Comparison of ENCODE assay signal across 9 cellular contexts in the genomic region with DNA sequence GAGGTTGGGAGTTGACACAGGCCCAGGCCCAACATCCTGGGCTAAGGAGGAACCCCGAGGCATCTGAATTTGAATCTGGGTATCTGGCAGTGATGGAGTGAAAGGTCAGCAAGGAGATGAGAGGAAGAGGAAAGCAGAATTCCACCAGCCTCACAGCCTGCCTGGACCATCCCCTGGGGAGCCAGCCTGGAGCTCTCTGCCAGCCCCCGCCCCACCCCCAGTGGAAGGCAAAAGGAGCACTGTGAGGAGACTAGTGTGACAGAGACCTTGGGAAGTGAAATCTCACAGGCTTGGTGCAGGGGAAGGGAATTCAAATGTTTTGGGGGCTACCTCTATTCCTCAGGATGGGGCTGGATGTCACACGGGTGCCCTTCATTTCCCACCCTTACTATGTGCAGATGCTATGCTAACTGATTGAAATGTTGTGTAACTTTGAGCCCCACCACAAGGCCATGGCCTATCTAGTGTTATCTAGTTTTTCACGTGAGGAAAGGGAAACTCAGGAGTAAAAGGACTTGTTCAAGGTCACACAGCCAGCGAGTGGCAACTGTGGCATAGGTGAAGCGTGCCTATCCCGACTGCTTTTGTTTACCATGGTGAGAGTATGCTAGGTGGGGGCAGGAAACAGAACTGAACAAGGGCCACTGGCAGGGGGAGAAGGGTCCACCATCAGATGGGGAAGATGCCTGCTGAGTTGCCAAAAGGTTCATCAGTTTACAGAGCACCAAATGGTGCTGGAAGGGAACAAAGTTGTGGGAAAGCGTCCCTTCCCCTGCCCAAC. TPM values are rescaled to one million over a fixed set of nuclear protein-coding genes. Genes with fewer than 3 reads are reported as not detected.
DNase-seq lines count a peak whose midpoint lies in the region; ATAC-seq and TF ChIP-seq lines count a peak whose summit lies in the region.
"Had no signal": no experiment of that assay in that cellular context is flagged by ENCODE, and none has a peak within 500 bp of the region (broad histone marks: within the 10 kb centered on the region; RNA-seq: fewer than 3 reads in every experiment).

No MANE protein-coding gene starts in this region.

- peaks cover 18% of the 10 kb centered on the region for H3K27me3 Mint-ChIP-seq in activated CD8-positive, alpha-beta memory T cell treated with anti-CD3 and anti-CD28 coated beads, Interleukin-2, amount 10 ng/mL, durations not matched to agents 7 days and 5 days

- no peak overlapping the region for H3K4me3 Mint-ChIP-seq in activated CD8-positive, alpha-beta memory T cell treated with anti-CD3 and anti-CD28 coated beads, Interleukin-2, amount 10 ng/mL, durations not matched to agents 7 days and 5 days

- H3K9me3 Mint-ChIP-seq in activated CD8-positive, alpha-beta memory T cell treated with anti-CD3 and anti-CD28 coated beads, Interleukin-2, amount 10 ng/mL, durations not matched to agents 7 days and 5 days (ENCODE audit: low read depth): no peaks in the 10 kb centered on the region

- CTCF ChIA-PET in activated CD8-positive, alpha-beta memory T cell treated with anti-CD3 and anti-CD28 coated beads, Interleukin-2, amount 10 ng/mL, durations not matched to agents 7 days and 5 days (lab: Charles Lee): interaction anchor here (1.2 kb wide), 1 partner anchor 13 kb away, joined by 4 read pairs; no protein-coding TSS in a partner anchor

- H3K4me3 ChIP-seq in ascending aorta (peak overlapping the region; percentile 52 to 64), lower lobe of right lung (peak overlapping the region; percentile 51), stomach (peak overlapping the region in 1 of 4 donors; percentile 49)

- TF ChIP-seq POLR2A in stomach (IDR thresholded peaks at IDR 0.05): no peak

- H3K27ac Mint-ChIP-seq in activated CD8-positive, alpha-beta memory T cell treated with anti-CD3 and anti-CD28 coated beads, Interleukin-2, amount 10 ng/mL, durations not matched to agents 7 days and 5 days: no peak overlapping the region

- peak; percentile 12 for DNase-seq in HT-29 (ENCODE audit: low spot score)
- DNase-seq in ascending aorta (ENCODE audit: low spot score in 2 of 2): no peak
- no peak for DNase-seq in lower lobe of right lung
- no peak for DNase-seq in stomach
- DNase-seq in SKM-1 (lab: John Stamatoyannopoulos, UW; ENCODE audit: unreplicated experiment): no peak
- no peak for DNase-seq in GM03348 (ENCODE audit: low spot score)
- no peak for DNase-seq in dedifferentiated amniotic fluid mesenchymal stem cell (ENCODE audit: extremely low spot score)
- DNase-seq in activated CD8-positive, alpha-beta memory T cell treated with anti-CD3 and anti-CD28 coated beads, Interleukin-2, amount 10 ng/mL, durations not matched to agents 7 days and 5 days: no peak
- DNase-seq: NK-92 treated with Interleukin-12 subunit alpha and Interleukin-12 subunit beta, amount 100 ng/mL, for 24 hours had no signal

- no peaks in the 10 kb centered on the region for H3K36me3 Mint-ChIP-seq in activated CD8-positive, alpha-beta memory T cell treated with anti-CD3 and anti-CD28 coated beads, Interleukin-2, amount 10 ng/mL, durations not matched to agents 7 days and 5 days

- peaks cover 60 to 86% of the 10 kb centered on the region in 2 donors for H3K4me1 ChIP-seq in ascending aorta
- H3K4me1 ChIP-seq in lower lobe of right lung: peaks cover 88% of the 10 kb centered on the region
- peaks cover 89 to 97% (median 91%) of the 10 kb centered on the region in 4 donors for H3K4me1 ChIP-seq in stomach

- H3K9me3 ChIP-seq in ascending aorta (no peaks in the 10 kb centered on the region), lower lobe of right lung (no peaks in the 10 kb centered on the region), stomach (no peaks in the 10 kb centered on the region)

- no peaks in the 10 kb centered on the region for H3K27me3 ChIP-seq in ascending aorta
- no peaks in the 10 kb centered on the region for H3K27me3 ChIP-seq in lower lobe of right lung (ENCODE audit: low read depth)
- peaks cover 0 to 10% (median 0%) of the 10 kb centered on the region in 3 donors for H3K27me3 ChIP-seq in stomach

- peak overlapping the region; percentile 93 to 96 for H3K27ac ChIP-seq in ascending aorta
- peak overlapping the region; percentile 87 for H3K27ac ChIP-seq in lower lobe of right lung
- H3K27ac ChIP-seq in stomach: peak overlapping the region; percentile 85 to 97 (median 95)

- TF ChIP-seq CTCF in ascending aorta (IDR thresholded peaks at IDR 0.05): no peak
- TF ChIP-seq CTCF in lower lobe of right lung (IDR thresholded peaks at IDR 0.05): no peak
- no peak for TF ChIP-seq CTCF in stomach (IDR thresholded peaks at IDR 0.05)

- intact Hi-C loops in ascending aorta (cut with DNase I): no loop called here
- intact Hi-C loops in lower lobe of right lung (cut with DNase I): no loop called here
- intact Hi-C loops in stomach (cut with DNase I; ENCODE audit: low total_unique reads): no loop called here

- H3K36me3 ChIP-seq in ascending aorta (no peaks in the 10 kb centered on the region), lower lobe of right lung (no peaks in the 10 kb centered on the region), stomach (no peaks in the 10 kb centered on the region)

- 51 to 65% (median 57%) methylated on average over 8 of the region's 8 CpGs for WGBS in stomach, 5 donors

- TF ChIP-seq EP300 in stomach (IDR thresholded peaks at IDR 0.05): no peak

- ATAC-seq in lower lobe of right lung: no peak
- no peak for ATAC-seq in activated CD8-positive, alpha-beta memory T cell treated with anti-CD3 and anti-CD28 coated beads, Interleukin-2, amount 10 ng/mL, durations not matched to agents 7 days and 5 days

- H3K4me1 Mint-ChIP-seq in activated CD8-positive, alpha-beta memory T cell treated with anti-CD3 and anti-CD28 coated beads, Interleukin-2, amount 10 ng/mL, durations not matched to agents 7 days and 5 days: peaks cover 4% of the 10 kb centered on the region

RNA-seq across cellular contexts. Expression of a gene that starts 29.8 kb away (rescaled TPM):
- total RNA-seq in HT-29 (2014; rRNA removed; shearing (Covaris generic)): 12.2 and 20.4 TPM in 2 replicates
- 205 TPM for total RNA-seq in ascending aorta
- total RNA-seq in lower lobe of right lung: 23.7 TPM
- total RNA-seq in stomach: 10 to 100 TPM; 10.8 to 95.0 (median 35.1) TPM
- polyA plus RNA-seq in stomach: 10 to 100 TPM in 1 of 3 donors, 1 to 10 TPM in 2; 5.8 to 10.3 (median 8.3) TPM
- 10 to 100 TPM; 15.8 to 18.5 TPM for total RNA-seq in activated CD8-positive, alpha-beta memory T cell treated with anti-CD3 and anti-CD28 coated beads, Interleukin-2, amount 10 ng/mL, durations not matched to agents 7 days and 5 days
